Comparison of ENCODE assay signal across 11 cellular contexts in the genomic region with DNA sequence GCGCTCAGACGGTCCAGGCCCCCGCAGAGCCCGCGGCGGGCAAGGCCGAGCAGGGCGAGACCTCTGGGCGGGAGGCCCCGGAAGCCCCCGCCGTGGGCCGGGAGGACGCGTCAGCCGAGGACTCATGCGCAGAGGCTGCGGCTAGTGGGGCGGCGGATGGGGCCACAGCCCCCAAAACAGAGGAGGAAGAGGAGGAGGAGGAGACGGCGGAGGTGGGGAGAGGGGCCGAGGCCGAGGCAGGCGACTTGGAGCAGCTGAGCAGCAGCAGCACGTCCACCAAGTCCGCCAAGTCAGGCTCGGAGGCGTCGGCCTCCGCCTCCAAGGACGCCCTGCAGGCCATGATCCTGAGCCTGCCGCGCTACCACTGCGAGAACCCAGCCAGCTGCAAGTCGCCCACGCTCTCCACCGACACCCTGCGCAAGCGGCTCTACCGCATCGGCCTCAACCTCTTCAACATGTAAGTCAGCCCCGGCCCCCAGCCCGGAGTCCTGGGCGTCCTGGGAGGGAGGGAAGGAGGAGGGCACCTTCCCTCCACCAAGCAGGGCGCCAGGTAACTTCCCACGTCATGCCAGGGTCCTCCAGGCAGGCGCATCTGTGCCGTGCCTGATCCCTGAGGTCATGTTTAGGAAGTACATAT.
DNase-seq lines count a peak whose midpoint lies in the region; ATAC-seq and TF ChIP-seq lines count a peak whose summit lies in the region.
"Had no signal": no experiment of that assay in that cellular context is flagged by ENCODE, and none has a peak within 500 bp of the region (broad histone marks: within the 10 kb centered on the region; RNA-seq: fewer than 3 reads in every experiment).

No MANE protein-coding gene starts in this region.

- DNase-seq in activated CD8-positive, alpha-beta memory T cell treated with anti-CD3 and anti-CD28 coated beads for 48 hours (ENCODE audit: low read depth in 2 of 3, low spot score in 2 of 3) = peak in 2 of 3 experiments; percentile 8 to 18
- DNase-seq in fibroblast of the aortic adventitia (ENCODE audit: low read depth) (peak; percentile 4), trophoblast cell (no peak), KG1 (lab: John Stamatoyannopoulos, UW) (no peak), GM13977 (ENCODE audit: low spot score) (no peak), GDM1 (lab: John Stamatoyannopoulos, UW) (no peak)
- DNase-seq: C1 segment of cervical spinal cord had no signal

- ATAC-seq in GM18858 (IDR thresholded peaks at IDR 0.05; ENCODE audit: unreplicated experiment) = no peak
- ATAC-seq: Panc1 had no signal

- H3K27ac ChIP-seq in ACC112 (ENCODE audit: low read depth, low read length) = no peak overlapping the region
- no peak overlapping the region for H3K27ac ChIP-seq in trophoblast cell (ENCODE audit: low read depth, low read length)

- H3K14ac ChIP-seq in trophoblast cell (ENCODE audit: low read length) = no peak overlapping the region

- no peak overlapping the region for H4K91ac ChIP-seq in trophoblast cell (ENCODE audit: low read depth, low read length)

- H3K23ac ChIP-seq in trophoblast cell (ENCODE audit: low read length) = no peak overlapping the region

- H3K4ac ChIP-seq in trophoblast cell (ENCODE audit: low read depth, low read length) = no peak overlapping the region

- in situ Hi-C loops in GM13977 (cut with MboI; ENCODE audit: low pct_unique_long_range_greater_than_20kb, low sequenced_read_pairs, unreplicated experiment) = no loop called here

- no peak overlapping the region for H3K9ac ChIP-seq in trophoblast cell (ENCODE audit: low read length)

- H2BK12ac ChIP-seq in trophoblast cell (ENCODE audit: low read length) = no peak overlapping the region

- peaks cover 5% of the 10 kb centered on the region for H3K9me3 ChIP-seq in trophoblast cell (ENCODE audit: insufficient read depth, low read depth, low read length)

- H4K8ac ChIP-seq in trophoblast cell (ENCODE audit: low read depth, low read length) = no peak overlapping the region

- H4K12ac ChIP-seq in trophoblast cell (ENCODE audit: low read depth, low read length) = no peak overlapping the region

- H3K36me3 ChIP-seq in ACC112 (ENCODE audit: insufficient read depth, low read length) = no peaks in the 10 kb centered on the region
- no peaks in the 10 kb centered on the region for H3K36me3 ChIP-seq in trophoblast cell (ENCODE audit: control insufficient read depth in 1 of 2, insufficient read depth in 2 of 2, low read length in 2 of 2)

- H3K4me3 ChIP-seq in ACC112 (ENCODE audit: low read depth, low read length) = peak overlapping the region; percentile 65
- no peak overlapping the region for H3K4me3 ChIP-seq in fibroblast of the aortic adventitia (ENCODE audit: low read depth, low read length)
- H3K4me3 ChIP-seq in trophoblast cell (ENCODE audit: low read depth, low read length) = no peak overlapping the region
- H3K4me3 ChIP-seq: lung had no signal

- TF ChIP-seq CTCF in fibroblast of the aortic adventitia (IDR thresholded peaks at IDR 0.05; ENCODE audit: insufficient read depth, low read length) (no peak), GM13977 (IDR thresholded peaks at IDR 0.05; ENCODE audit: extremely low read depth, insufficient read depth, missing control alignments) (no peak)

- H3K4me1 ChIP-seq in ACC112 (ENCODE audit: control insufficient read depth, insufficient read depth, low read length, unreplicated experiment) (no peaks in the 10 kb centered on the region), trophoblast cell (ENCODE audit: control insufficient read depth in 1 of 2, insufficient read depth in 2 of 2, low read length in 2 of 2) (peaks cover 0 to 5% of the 10 kb centered on the region in 2 experiments)

- H2BK120ac ChIP-seq in trophoblast cell (ENCODE audit: insufficient read depth, low read length, poor library complexity) = no peak overlapping the region

- no peak overlapping the region for H2BK5ac ChIP-seq in trophoblast cell (ENCODE audit: low read depth, low read length, poor library complexity)

- H3K79me2 ChIP-seq in ACC112 (ENCODE audit: control insufficient read depth, insufficient read depth, low read length, unreplicated experiment) (no peaks in the 10 kb centered on the region), trophoblast cell (ENCODE audit: control insufficient read depth, insufficient read depth, low read length, poor library complexity) (no peaks in the 10 kb centered on the region)

- no peak overlapping the region for H3K18ac ChIP-seq in trophoblast cell (ENCODE audit: low read length)

- H2AFZ ChIP-seq in ACC112 (ENCODE audit: low read length, unreplicated experiment) = no peak overlapping the region
- H2AFZ ChIP-seq in trophoblast cell (ENCODE audit: insufficient read depth, low read length, poor library complexity) = no peak overlapping the region

- H2AK5ac ChIP-seq in trophoblast cell (ENCODE audit: low read length) = no peak overlapping the region

- no CpG with 5 or more reads among the region's 49 CpGs for WGBS in trophoblast cell (ENCODE audit: extremely low coverage, insufficient coverage, insufficient read length)

- H3K4me2 ChIP-seq in trophoblast cell (ENCODE audit: low read length) = peak overlapping the region; percentile 42

- H3K79me1 ChIP-seq in trophoblast cell (ENCODE audit: low read length) = no peaks in the 10 kb centered on the region

- H3K27me3 ChIP-seq in ACC112 (ENCODE audit: insufficient read depth, low read length) (peaks cover 61% of the 10 kb centered on the region), trophoblast cell (ENCODE audit: insufficient read depth, low read length) (peaks cover 13% of the 10 kb centered on the region)

Comparison
In these comparisons a context has a peak if more than half of its experiments do, and no peak if none do; other contexts are left out.
1. DNase-seq: peak in activated CD8-positive, alpha-beta memory T cell treated with anti-CD3 and anti-CD28 coated beads for 48 hours (2 of 3) and fibroblast of the aortic adventitia (single experiment); none in trophoblast cell (0 of 2), KG1 (single experiment), GM13977 (single experiment) and GDM1 (single experiment).